ENCODE assay signal across 12 cellular contexts in the genomic region with DNA sequence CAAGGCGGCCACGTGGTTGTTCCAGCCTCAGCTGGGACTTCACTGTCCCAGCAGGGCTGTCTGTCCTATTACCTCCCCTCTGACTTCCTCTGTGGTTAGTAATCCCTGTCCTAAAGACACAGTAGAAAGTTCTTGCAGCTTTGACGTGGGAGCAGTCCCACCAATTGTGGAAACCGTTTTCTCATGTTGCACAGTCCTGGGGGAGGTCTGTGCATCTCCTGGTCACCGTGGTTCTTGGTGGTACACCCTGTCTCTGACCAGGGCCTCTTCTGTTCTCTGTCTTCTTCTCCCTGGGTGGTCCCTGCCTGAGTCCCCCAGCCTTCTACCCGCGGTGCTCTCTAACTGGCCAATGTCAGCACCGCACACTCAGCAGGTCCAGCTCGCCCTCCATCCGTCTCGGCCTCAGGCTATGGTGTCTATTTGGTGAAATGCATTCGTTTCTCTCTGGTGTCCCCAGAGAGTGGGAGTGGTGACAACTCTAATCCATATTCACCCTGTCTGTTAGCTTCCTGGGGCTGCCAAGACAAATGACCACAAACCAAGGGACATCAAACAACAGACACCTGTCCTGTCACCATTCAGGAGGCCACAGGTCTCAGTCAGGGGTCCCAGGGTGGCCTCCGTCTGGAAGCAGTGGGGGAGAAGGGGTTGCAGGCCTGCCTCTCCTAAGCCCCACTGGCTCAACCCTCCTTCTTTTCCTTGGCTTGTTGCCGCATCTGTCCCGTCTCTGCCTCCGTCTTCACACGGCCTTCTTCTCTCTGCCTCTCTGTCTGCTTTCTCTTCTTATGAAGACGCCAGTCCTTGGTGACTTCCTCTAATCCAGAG.
DNase-seq lines count a peak whose midpoint lies in the region; ATAC-seq and TF ChIP-seq lines count a peak whose summit lies in the region.
"Had no signal": no experiment of that assay in that cellular context is flagged by ENCODE, and none has a peak within 500 bp of the region (broad histone marks: within the 10 kb centered on the region; RNA-seq: fewer than 3 reads in every experiment).

No MANE protein-coding gene starts in this region.

- no peak for TF ChIP-seq CTCF in A673 (conservative IDR thresholded peaks at IDR 0.05; ENCODE audit: low read depth, low read length)
- TF ChIP-seq CTCF in RWPE2 (IDR thresholded peaks at IDR 0.05; ENCODE audit: poor library complexity, severe bottlenecking), result peak; percentile 24
- no peak for TF ChIP-seq CTCF in fibroblast of mammary gland (conservative IDR thresholded peaks at IDR 0.05; ENCODE audit: control insufficient read depth, insufficient read depth, low read depth, low read length)
- TF ChIP-seq CTCF in nephron (IDR thresholded peaks at IDR 0.05; ENCODE audit: unreplicated experiment in 3 of 3), result no peak
- TF ChIP-seq CTCF in CD4-positive, alpha-beta T cell (IDR thresholded peaks at IDR 0.05), result no peak
- no peak for TF ChIP-seq CTCF in GM23338 (conservative IDR thresholded peaks at IDR 0.05; ENCODE audit: low read depth in 2 of 2)

- peak overlapping the region; percentile 78 for H3K27ac ChIP-seq in A673 (ENCODE audit: low read depth, low read length, poor library complexity, severe bottlenecking)
- peak overlapping the region; percentile 43 for H3K27ac ChIP-seq in RWPE2 (ENCODE audit: poor library complexity, severe bottlenecking)
- no peak overlapping the region for H3K27ac ChIP-seq in CD4-positive, alpha-beta T cell (ENCODE audit: low read depth, low read length)
- no peak overlapping the region for H3K27ac ChIP-seq in GM23338 (ENCODE audit: low read depth)

- CTCF ChIA-PET in A673 (lab: Charles Lee), result no interaction called here
- CTCF ChIA-PET in CD4-positive, alpha-beta T cell (lab: Charles Lee), result no interaction called here

- H3K4me1 ChIP-seq in A673 (ENCODE audit: insufficient read depth, low read length, poor library complexity, severe bottlenecking) (peaks cover 20% of the 10 kb centered on the region), RWPE2 (ENCODE audit: insufficient read depth, poor library complexity, severe bottlenecking) (peaks cover 11% of the 10 kb centered on the region), GM23338 (ENCODE audit: insufficient read depth) (no peaks in the 10 kb centered on the region)

- H3K4me1 Mint-ChIP-seq in nephron, result peaks cover 52% of the 10 kb centered on the region
- H3K4me1 Mint-ChIP-seq in CD4-positive, alpha-beta T cell (ENCODE audit: low read depth), result no peaks in the 10 kb centered on the region
- peaks cover 3% of the 10 kb centered on the region; the same call in 1 of the 3 replicates for H3K4me1 Mint-ChIP-seq in GM23338

- intact Hi-C loops in A673 (cut with micrococcal nuclease; ENCODE audit: unreplicated experiment), result loop anchor here (10.0 kb wide), 1 partner anchor 167 kb away; no protein-coding TSS in a partner anchor
- intact Hi-C loops in CD4-positive, alpha-beta T cell (cut with DNase I, micrococcal nuclease), result no loop called here

- H3K36me3 Mint-ChIP-seq in nephron (ENCODE audit: low read depth) (peaks cover 51% of the 10 kb centered on the region), GM23338 (ENCODE audit: low read depth) (peaks cover 30% of the 10 kb centered on the region)
- no peaks in the 10 kb centered on the region for H3K36me3 Mint-ChIP-seq in CD4-positive, alpha-beta T cell (ENCODE audit: low read depth)

- H3K9me3 Mint-ChIP-seq in nephron, result no peaks in the 10 kb centered on the region
- no peaks in the 10 kb centered on the region for H3K9me3 Mint-ChIP-seq in CD4-positive, alpha-beta T cell
- no peaks in the 10 kb centered on the region for H3K9me3 Mint-ChIP-seq in GM23338

- H4K20me1 ChIP-seq in GM23338 (replicated peaks; ENCODE audit: insufficient read depth), result peaks cover 16% of the 10 kb centered on the region

- no TSS peak for BruUV-seq in A673 (replicated peaks; lab: Mats Ljungman, UMichigan)

- H3K36me3 ChIP-seq in A673 (ENCODE audit: insufficient read depth, low read length, poor library complexity, severe bottlenecking) (peaks cover 11% of the 10 kb centered on the region), RWPE2 (ENCODE audit: low read depth) (peaks cover 52% of the 10 kb centered on the region), GM23338 (ENCODE audit: insufficient read depth) (no peaks in the 10 kb centered on the region; the same call in 1 of the 2 replicates)

- H3K9me3 ChIP-seq in A673 (ENCODE audit: low read depth, low read length, poor library complexity, severe bottlenecking), result no peaks in the 10 kb centered on the region
- no peaks in the 10 kb centered on the region for H3K9me3 ChIP-seq in RWPE2 (ENCODE audit: severe bottlenecking)
- no peaks in the 10 kb centered on the region for H3K9me3 ChIP-seq in CD4-positive, alpha-beta T cell (ENCODE audit: control insufficient read depth, low read length)

- H3K27me3 Mint-ChIP-seq in nephron (ENCODE audit: low read depth) (peaks cover 3% of the 10 kb centered on the region), GM23338 (ENCODE audit: insufficient read depth, low read depth, poor library complexity) (peaks cover 4% of the 10 kb centered on the region)
- no peaks in the 10 kb centered on the region for H3K27me3 Mint-ChIP-seq in CD4-positive, alpha-beta T cell

- DNase-seq in A673 (ENCODE audit: low spot score), result no peak
- no peak for DNase-seq in RWPE2 (ENCODE audit: low spot score)
- peak; percentile 27 for DNase-seq in fibroblast of mammary gland (ENCODE audit: low read depth)
- DNase-seq in activated CD8-positive, alpha-beta memory T cell treated with anti-CD3 and anti-CD28 coated beads, Interleukin-2, amount 50 U/mL, for 4 hours, result no peak
- DNase-seq in SHP77 (lab: John Stamatoyannopoulos, UW), result no peak
- DNase-seq in CD4-positive, alpha-beta T cell, result no peak
- no peak for DNase-seq in GM23338 (ENCODE audit: low spot score)
- DNase-seq: cortex of kidney; NCI-H1930; stimulated activated CD4-positive, alpha-beta T cell treated with anti-CD3 and anti-CD28 coated beads, Interleukin-4, amount 100 ng/mL, for 1 hour had no signal

- no peak overlapping the region for H3K4me2 ChIP-seq in GM23338

- POLR2A ChIA-PET in A673 (lab: Charles Lee; ENCODE audit: low non-redundant PET), result no interaction called here
- POLR2A ChIA-PET in CD4-positive, alpha-beta T cell (lab: Charles Lee), result no interaction called here

- no peak for ATAC-seq in RWPE2 (ENCODE audit: low read depth)
- ATAC-seq in CD4-positive, alpha-beta T cell (ENCODE audit: poor library complexity), result no peak
- no peak for ATAC-seq in GM23338
- ATAC-seq: GM12878 had no signal

- no peak overlapping the region for H2AFZ ChIP-seq in GM23338

- H3K79me2 ChIP-seq in GM23338 (replicated peaks; ENCODE audit: insufficient read depth), result peaks cover 44% of the 10 kb centered on the region

- H3K4me3 Mint-ChIP-seq in nephron, result no peak overlapping the region
- H3K4me3 Mint-ChIP-seq in CD4-positive, alpha-beta T cell, result no peak overlapping the region
- H3K4me3 Mint-ChIP-seq in GM23338, result no peak overlapping the region

- H3K4me3 ChIP-seq in A673 (ENCODE audit: low read depth, low read length, poor library complexity, severe bottlenecking) (no peak overlapping the region), RWPE2 (ENCODE audit: severe bottlenecking) (no peak overlapping the region), fibroblast of mammary gland (ENCODE audit: control insufficient read depth, low read depth, low read length) (no peak overlapping the region), GM23338 (no peak overlapping the region)
- H3K4me3 ChIP-seq: GM12878 had no signal

- H3K27me3 ChIP-seq in A673 (replicated peaks; ENCODE audit: insufficient read depth, low read depth, low read length, poor library complexity), result no peaks in the 10 kb centered on the region
- no peaks in the 10 kb centered on the region for H3K27me3 ChIP-seq in RWPE2 (ENCODE audit: insufficient read depth, poor library complexity, severe bottlenecking)
- H3K27me3 ChIP-seq in CD4-positive, alpha-beta T cell (ENCODE audit: control insufficient read depth, insufficient read depth, low read length), result no peaks in the 10 kb centered on the region
- H3K27me3 ChIP-seq in GM23338 (ENCODE audit: insufficient read depth), result no peaks in the 10 kb centered on the region

- H3F3A ChIP-seq in GM23338 (replicated peaks; ENCODE audit: low read depth), result no peaks in the 10 kb centered on the region

- no peaks in the 10 kb centered on the region for H3K9me2 ChIP-seq in GM23338 (ENCODE audit: insufficient read depth)

- H3K27ac Mint-ChIP-seq in nephron, result peak overlapping the region in 2 of 3 experiments; percentile 66 to 80
- no peak overlapping the region for H3K27ac Mint-ChIP-seq in CD4-positive, alpha-beta T cell
- no peak overlapping the region for H3K27ac Mint-ChIP-seq in GM23338

TF ChIP-seq in GM23338, 12 proteins besides CTCF, POLR2A, EP300 and RAD21 (continues in another document):
- no peak for TF ChIP-seq NANOG (IDR thresholded peaks at IDR 0.05; ENCODE audit: borderline replicate concordance)
- no peak for TF ChIP-seq REST (IDR thresholded peaks at IDR 0.05; ENCODE audit: unreplicated experiment)
- no peak for TF ChIP-seq JUNB (IDR thresholded peaks at IDR 0.05; ENCODE audit: unreplicated experiment)

Comparison
In these comparisons a context has a peak if more than half of its experiments do, and no peak if none do; other contexts are left out.
1. H3K27ac ChIP-seq: peak in A673 (single experiment) and RWPE2 (single experiment); none in CD4-positive, alpha-beta T cell (single experiment) and GM23338 (single experiment).
2. H3K27ac Mint-ChIP-seq: peak in nephron (2 of 3); none in CD4-positive, alpha-beta T cell (single experiment) and GM23338 (single experiment).